10 cellular contexts compared by ENCODE assay signal in the genomic region with DNA sequence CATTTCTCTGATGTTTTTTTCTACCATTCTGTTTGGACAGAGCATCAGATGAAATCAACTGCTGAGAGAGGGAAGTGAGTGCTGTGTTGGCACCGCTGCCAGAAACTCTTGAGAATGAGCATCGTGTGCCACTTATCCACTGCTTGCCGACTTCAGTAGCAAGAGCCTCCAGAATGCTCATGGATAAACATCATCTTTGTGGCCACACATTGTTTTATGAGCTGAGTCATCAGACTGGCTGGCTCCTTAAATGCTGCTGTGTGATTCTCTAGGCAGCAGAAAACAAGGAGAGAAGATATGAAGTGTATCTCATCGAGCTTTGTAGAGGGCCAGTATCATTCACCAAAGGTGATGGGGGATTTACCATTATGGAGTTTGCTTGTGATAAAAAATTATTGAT. TPM values are rescaled to one million over a fixed set of nuclear protein-coding genes. Genes with fewer than 3 reads are reported as not detected.
A peak's percentile ranks its signal among the peaks of the same experiment; 100 is the strongest.
DNase-seq lines count a peak whose midpoint lies in the region; ATAC-seq and TF ChIP-seq lines count a peak whose summit lies in the region.
"Had no signal": no experiment of that assay in that cellular context is flagged by ENCODE, and none has a peak within 500 bp of the region (broad histone marks: within the 10 kb centered on the region; RNA-seq: fewer than 3 reads in every experiment).

No MANE protein-coding gene starts in this region.

- H3K27ac Mint-ChIP-seq in effector memory CD8-positive, alpha-beta T cell, result no peak overlapping the region
- H3K27ac Mint-ChIP-seq: naive thymus-derived CD4-positive, alpha-beta T cell had no signal

- H3K4me1 Mint-ChIP-seq in effector memory CD8-positive, alpha-beta T cell (ENCODE audit: low read depth in 2 of 2), result peaks cover 0 to 4% of the 10 kb centered on the region in 2 donors

- no peak overlapping the region for H3K27ac ChIP-seq in stomach

- TF ChIP-seq EP300 in stomach (IDR thresholded peaks at IDR 0.05), result no peak

- peaks cover 7 to 35% of the 10 kb centered on the region in 2 donors for H3K27me3 Mint-ChIP-seq in effector memory CD8-positive, alpha-beta T cell

- TF ChIP-seq POLR2A in stomach (IDR thresholded peaks at IDR 0.05), result no peak

- no peak overlapping the region for H3K4me3 Mint-ChIP-seq in effector memory CD8-positive, alpha-beta T cell

- no peaks in the 10 kb centered on the region for H3K9me3 Mint-ChIP-seq in effector memory CD8-positive, alpha-beta T cell
- H3K9me3 Mint-ChIP-seq: naive thymus-derived CD4-positive, alpha-beta T cell had no signal

- peaks cover 11 to 15% (median 12%) of the 10 kb centered on the region in 4 donors for H3K4me1 ChIP-seq in stomach

- intact Hi-C loops in posterior cingulate gyrus (cut with DNase I), result loop anchor here (5.0 kb wide), 1 partner anchor 49 kb away; no protein-coding TSS in a partner anchor
- intact Hi-C loops in stomach (cut with DNase I; ENCODE audit: low total_unique reads), result no loop called here

- no peaks in the 10 kb centered on the region for H3K36me3 ChIP-seq in stomach

- peak; percentile 36 for DNase-seq in GOT3 (lab: John Stamatoyannopoulos, UW)
- DNase-seq in NCI-H2196 treated with DMSO at 0.1 percent for 48 hours (lab: John Stamatoyannopoulos, UW; ENCODE audit: unreplicated experiment), result peak; percentile 52
- DNase-seq in dedifferentiated amniotic fluid mesenchymal stem cell (ENCODE audit: extremely low spot score), result peak; percentile 43
- DNase-seq in posterior cingulate gyrus, result peak in 6 of 10 donors; percentile 44 to 93 (median 56)
- DNase-seq in stimulated activated CD4-positive, alpha-beta T cell treated with anti-CD3 and anti-CD28 coated beads, Interleukin-4, amount 100 ng/mL, for 1 hour, result no peak
- DNase-seq in effector memory CD8-positive, alpha-beta T cell, result no peak
- DNase-seq in stomach, result no peak
- no peak for DNase-seq in SKM-1 treated with dmso at 0.1 percent for 144 hours (lab: John Stamatoyannopoulos, UW; ENCODE audit: unreplicated experiment)
- DNase-seq: naive thymus-derived CD4-positive, alpha-beta T cell; NCI-H2107 had no signal

- 54 to 65% (median 57%) methylated on average over 4 of the region's 4 CpGs for WGBS in stomach, 5 donors

- H3K27me3 ChIP-seq in stomach, result peaks cover 0 to 43% (median 28%) of the 10 kb centered on the region in 3 donors

- H3K36me3 Mint-ChIP-seq in effector memory CD8-positive, alpha-beta T cell (ENCODE audit: insufficient read depth), result peaks cover 7% of the 10 kb centered on the region
- H3K36me3 Mint-ChIP-seq: naive thymus-derived CD4-positive, alpha-beta T cell had no signal

- TF ChIP-seq CTCF in stomach (IDR thresholded peaks at IDR 0.05), result no peak

- no peak for ATAC-seq in effector memory CD8-positive, alpha-beta T cell (replicated peaks)
- ATAC-seq: naive thymus-derived CD4-positive, alpha-beta T cell had no signal

- no peaks in the 10 kb centered on the region for H3K9me3 ChIP-seq in stomach

- H3K4me3 ChIP-seq in stomach, result no peak overlapping the region

RNA-seq across cellular contexts. Expression of gene DOCK3, which starts 3.4 kb away (rescaled TPM):
- total RNA-seq in stomach, result 1 to 10 TPM in 3 of 5 donors, under 1 TPM in 1, not detected in 1; 0.72 to 2.3 (median 1.8) TPM
- under 1 TPM in 2 of 3 donors, not detected in 1; 0.06 to 0.73 TPM for polyA plus RNA-seq in stomach

RNA-seq across cellular contexts. Expression of gene MAPKAPK3, which starts 54.4 kb away (rescaled TPM):
- total RNA-seq in stomach, result 10 to 100 TPM; 10.3 to 50.0 (median 24.6) TPM
- 10 to 100 TPM; 21.5 to 41.3 (median 37.1) TPM for polyA plus RNA-seq in stomach

RNA-seq across cellular contexts. Expression of gene CISH, which starts 59.8 kb away (rescaled TPM):
- total RNA-seq in stomach, result 1 to 10 TPM; 1.8 to 5.7 (median 3.6) TPM
- polyA plus RNA-seq in stomach, result 10 to 100 TPM in 1 of 3 donors, 1 to 10 TPM in 2; 6.8 to 11.5 (median 7.7) TPM

Comparison
In these comparisons a context has a peak if more than half of its experiments do, and no peak if none do; other contexts are left out.
1. DNase-seq: peak in GOT3 (single experiment), NCI-H2196 treated with DMSO at 0.1 percent for 48 hours (single experiment), dedifferentiated amniotic fluid mesenchymal stem cell (single experiment) and posterior cingulate gyrus (6 of 10); none in stimulated activated CD4-positive, alpha-beta T cell treated with anti-CD3 and anti-CD28 coated beads, Interleukin-4, amount 100 ng/mL, for 1 hour (single experiment), effector memory CD8-positive, alpha-beta T cell (0 of 3), stomach (single experiment) and SKM-1 treated with dmso at 0.1 percent for 144 hours (single experiment).